20 cellular contexts compared by ENCODE assay signal in the genomic region with DNA sequence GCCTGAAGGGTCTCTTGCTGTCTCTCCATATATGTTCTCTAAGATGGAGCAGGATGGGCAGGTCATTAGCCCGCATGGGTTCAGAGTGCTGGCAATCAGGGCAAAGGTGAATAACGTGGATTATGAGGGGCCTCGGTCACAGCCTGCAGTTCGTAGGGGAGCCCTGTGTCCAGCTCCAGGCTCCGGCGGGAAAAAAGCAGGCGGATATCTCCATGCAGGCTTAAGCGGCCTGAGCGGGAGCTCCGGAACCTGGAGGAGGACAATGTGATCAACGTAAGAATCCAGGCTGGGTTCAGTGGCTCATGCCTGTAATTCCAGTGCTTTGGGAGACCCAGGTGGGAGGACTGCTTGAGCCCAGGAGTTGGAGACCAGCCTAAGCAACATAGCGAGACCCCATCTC.
"Had no signal": no experiment of that assay in that cellular context is flagged by ENCODE, and none has a peak within 500 bp of the region (broad histone marks: within the 10 kb centered on the region; RNA-seq: fewer than 3 reads in every experiment).

No MANE protein-coding gene starts in this region.

- H3K4me3 ChIP-seq: breast epithelium, lung, ovary, smooth muscle cell, testis had no signal

- H3K27ac Mint-ChIP-seq: type B pancreatic cell had no signal

- H3K27ac ChIP-seq: breast epithelium, ovary, testis, WERI-Rb-1 had no signal

- ATAC-seq: activated naive CD8-positive, alpha-beta T cell treated with anti-CD3 and anti-CD28 coated beads, Interleukin-2, amount 50 U/mL, for 24 hours; activated T-helper 17 cell treated with anti-CD3 and anti-CD28 coated beads, Interleukin-2, amount 50 U/mL, for 72 hours; left lobe of liver; sciatic nerve; stimulated activated effector memory CD8-positive, alpha-beta T cell treated with anti-CD3 and anti-CD28 coated beads, Interleukin-12 subunit alpha, Interleukin-12 subunit beta, amount 100 ng/mL, for 72 hours had no signal

- H3K27me3 Mint-ChIP-seq: activated naive CD8-positive, alpha-beta T cell treated with anti-CD3 and anti-CD28 coated beads, Interleukin-2, amount 50 U/mL, for 24 hours; activated T-helper 17 cell treated with anti-CD3 and anti-CD28 coated beads, Interleukin-2, amount 50 U/mL, for 72 hours; type B pancreatic cell had no signal

- DNase-seq: activated CD4-positive, alpha-beta T cell treated with anti-CD3 and anti-CD28 coated beads, Interleukin-2, amount 50 U/mL, for 48 hours; activated naive CD4-positive, alpha-beta T cell; activated naive CD8-positive, alpha-beta T cell treated with anti-CD3 and anti-CD28 coated beads, Interleukin-2, amount 50 U/mL, for 24 hours; anterior cingulate cortex; dermis blood vessel endothelial cell; effector memory CD4-positive, alpha-beta T cell; hippocampal formation; midbrain; ovary; stimulated activated CD4-positive, alpha-beta T cell treated with anti-CD3 and anti-CD28 coated beads, Interleukin-4, amount 100 ng/mL, for 24 hours; testis; WERI-Rb-1 had no signal

- H3K9me3 ChIP-seq: breast epithelium, ovary, testis had no signal

- H3K9me3 Mint-ChIP-seq: activated naive CD8-positive, alpha-beta T cell treated with anti-CD3 and anti-CD28 coated beads, Interleukin-2, amount 50 U/mL, for 24 hours; activated T-helper 17 cell treated with anti-CD3 and anti-CD28 coated beads, Interleukin-2, amount 50 U/mL, for 72 hours; stimulated activated effector memory CD8-positive, alpha-beta T cell treated with anti-CD3 and anti-CD28 coated beads, Interleukin-12 subunit alpha, Interleukin-12 subunit beta, amount 100 ng/mL, for 72 hours; type B pancreatic cell had no signal

- H3K36me3 ChIP-seq: breast epithelium, ovary had no signal

- H3K27me3 ChIP-seq: breast epithelium, ovary, testis had no signal

- H3K4me2 ChIP-seq: smooth muscle cell had no signal

- H3K4me3 Mint-ChIP-seq: activated naive CD8-positive, alpha-beta T cell treated with anti-CD3 and anti-CD28 coated beads, Interleukin-2, amount 50 U/mL, for 24 hours; activated T-helper 17 cell treated with anti-CD3 and anti-CD28 coated beads, Interleukin-2, amount 50 U/mL, for 72 hours; stimulated activated effector memory CD8-positive, alpha-beta T cell treated with anti-CD3 and anti-CD28 coated beads, Interleukin-12 subunit alpha, Interleukin-12 subunit beta, amount 100 ng/mL, for 72 hours; type B pancreatic cell had no signal
